Comparison of ENCODE assay signal across 1 cellular context in genomic region chr7:101728888-101729883, GRCh38.
TF ChIP-seq lines count a peak whose summit lies in the region.

No MANE protein-coding gene starts in this region.

TF ChIP-seq in HepG2, 621 proteins besides CTCF, POLR2A, EP300 and RAD21 (continued from another document):
- TF ChIP-seq TCF7 (IDR thresholded peaks at IDR 0.05; ENCODE audit: low read depth) (0 out of 2 replicates have a peak, but pooled peaks have one; percentile 12), ZNF460 (CRISPR knock-in tag; IDR thresholded peaks at IDR 0.05; ENCODE audit: borderline replicate concordance) (no peak), ZBTB38 (CRISPR knock-in tag; IDR thresholded peaks at IDR 0.05) (peak; percentile 36; the same call in 1 of the 2 replicates), ARNT (IDR thresholded peaks at IDR 0.05) (no peak), CBX5 (CRISPR knock-in tag; IDR thresholded peaks at IDR 0.05; ENCODE audit: borderline replicate concordance) (no peak; the same call in 1 of the 2 replicates), KAT8 (CRISPR knock-in tag; IDR thresholded peaks at IDR 0.05) (peak; percentile 19; the same call in 1 of the 2 replicates), ARID5B (CRISPR knock-in tag; IDR thresholded peaks at IDR 0.05) (peak; percentile 59), ZNF570 (CRISPR knock-in tag; IDR thresholded peaks at IDR 0.05; ENCODE audit: borderline replicate concordance) (no peak), PHF21A (CRISPR knock-in tag; IDR thresholded peaks at IDR 0.05) (0 out of 2 replicates have a peak, but pooled peaks have one; percentile 20), ATF4 (CRISPR knock-in tag; IDR thresholded peaks at IDR 0.05) (no peak), ARID4A (CRISPR knock-in tag; IDR thresholded peaks at IDR 0.05; ENCODE audit: borderline replicate concordance) (peak; percentile 30; the same call in 1 of the 2 replicates), ZNF703 (CRISPR knock-in tag; IDR thresholded peaks at IDR 0.05; ENCODE audit: borderline replicate concordance) (no peak), HDAC2 (CRISPR knock-in tag; IDR thresholded peaks at IDR 0.05) (peak; percentile 35; the same call in 1 of the 2 replicates), MBNL3 (CRISPR knock-in tag; conservative IDR thresholded peaks at IDR 0.05) (no peak), ZSCAN9 (CRISPR knock-in tag; IDR thresholded peaks at IDR 0.05; ENCODE audit: borderline replicate concordance) (no peak), ZNF687 (CRISPR knock-in tag; IDR thresholded peaks at IDR 0.05) (peak; percentile 66), DPF2 (CRISPR knock-in tag; IDR thresholded peaks at IDR 0.05; ENCODE audit: borderline replicate concordance, low read depth) (peak; percentile 15; the same call in 1 of the 2 replicates), ZNF264 (CRISPR knock-in tag; IDR thresholded peaks at IDR 0.05) (no peak), PRDM10 (CRISPR knock-in tag; IDR thresholded peaks at IDR 0.05; ENCODE audit: low read depth) (peak; percentile 27; the same call in 1 of the 2 replicates), SAP130 (CRISPR knock-in tag; IDR thresholded peaks at IDR 0.05; ENCODE audit: low read depth) (0 out of 2 replicates have a peak, but pooled peaks have one; percentile 22), ZNF281 (CRISPR knock-in tag; IDR thresholded peaks at IDR 0.05; ENCODE audit: borderline replicate concordance) (no peak), TFE3 (CRISPR knock-in tag; IDR thresholded peaks at IDR 0.05) (peak; percentile 56; the same call in 1 of the 2 replicates), ZNF143 (CRISPR knock-in tag; IDR thresholded peaks at IDR 0.05) (no peak), ASH2L (IDR thresholded peaks at IDR 0.05; ENCODE audit: insufficient read length, low read depth, low read length) (no peak)
